Comparison of ENCODE assay signal across 25 cellular contexts in the genomic region with DNA sequence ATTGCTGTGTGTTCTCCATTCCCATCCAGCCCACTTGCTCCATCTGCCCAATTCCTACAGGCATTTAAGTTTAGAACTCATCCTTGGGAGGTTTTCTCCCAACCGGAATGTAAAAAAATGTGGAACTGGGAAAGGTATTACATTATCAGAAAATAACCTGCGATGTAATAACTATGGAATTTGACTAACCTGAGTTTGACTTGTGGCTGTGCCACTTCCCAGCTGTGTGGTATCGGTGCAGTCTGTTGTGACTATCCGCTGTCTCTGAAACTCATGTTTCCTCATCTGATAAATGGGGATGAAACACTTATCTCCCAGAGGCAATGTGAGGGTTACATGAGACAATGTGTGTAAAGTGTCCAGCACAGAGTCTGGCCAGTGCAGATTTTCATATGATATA.
"Had no signal": no experiment of that assay in that cellular context is flagged by ENCODE, and none has a peak within 500 bp of the region (broad histone marks: within the 10 kb centered on the region; RNA-seq: fewer than 3 reads in every experiment).

No MANE protein-coding gene starts in this region.

- H3K4me1 ChIP-seq: adrenal gland, ascending aorta, breast epithelium, colonic mucosa, esophagus squamous epithelium, gastroesophageal sphincter, heart left ventricle, left lung, psoas muscle, tibial artery, uterus had no signal

- H3K27ac ChIP-seq: adrenal gland, ascending aorta, breast epithelium, colonic mucosa, dorsolateral prefrontal cortex, esophagus squamous epithelium, gastroesophageal sphincter, heart left ventricle, left lung, psoas muscle, tibial artery, uterus had no signal

- H3K4me1 Mint-ChIP-seq: stimulated activated effector memory CD8-positive, alpha-beta T cell treated with anti-CD3 and anti-CD28 coated beads, Interleukin-12 subunit alpha, Interleukin-12 subunit beta, amount 100 ng/mL, for 72 hours; stimulated activated naive CD8-positive, alpha-beta T cell treated with anti-CD3 and anti-CD28 coated beads, Interleukin-15, amount 100 ng/mL, for 72 hours had no signal

- DNase-seq: activated CD4-positive, alpha-beta memory T cell treated with anti-CD3 and anti-CD28 coated beads for 36 hours; activated CD4-positive, alpha-beta T cell treated with anti-CD3 and anti-CD28 coated beads for 48 hours; activated gamma-delta T cell; activated T-cell treated with anti-CD3 and anti-CD28 coated beads, Interleukin-2, amount 50 U/mL, for 72 hours; adrenal gland; colonic mucosa; dorsolateral prefrontal cortex; effector memory CD8-positive, alpha-beta T cell; esophagus squamous epithelium; heart left ventricle; kidney; left lung; psoas muscle; right cardiac atrium; stimulated activated CD4-positive, alpha-beta T cell treated with anti-CD3 and anti-CD28 coated beads, Interleukin-1b, Interleukin-23, amount 100 ng/mL, for 48 hours; stimulated activated naive CD8-positive, alpha-beta T cell treated with anti-CD3 and anti-CD28 coated beads, Interleukin-15, amount 100 ng/mL, for 72 hours; tibial artery; uterus had no signal

- H3K27ac Mint-ChIP-seq: activated CD4-positive, alpha-beta memory T cell treated with anti-CD3 and anti-CD28 coated beads for 36 hours; activated naive CD8-positive, alpha-beta T cell; activated T-cell treated with anti-CD3 and anti-CD28 coated beads, Interleukin-2, amount 50 U/mL, for 72 hours; effector memory CD8-positive, alpha-beta T cell; natural killer cell treated with Interleukin-12 subunit alpha and Interleukin-12 subunit beta and Interleukin-15 and Interleukin-18, amount 100 ng/mL, for 72 hours; stimulated activated effector memory CD8-positive, alpha-beta T cell treated with anti-CD3 and anti-CD28 coated beads, Interleukin-12 subunit alpha, Interleukin-12 subunit beta, amount 100 ng/mL, for 72 hours; stimulated activated naive CD8-positive, alpha-beta T cell treated with anti-CD3 and anti-CD28 coated beads, Interleukin-15, amount 100 ng/mL, for 72 hours had no signal

- H3K9me3 Mint-ChIP-seq: activated CD4-positive, alpha-beta memory T cell treated with anti-CD3 and anti-CD28 coated beads for 36 hours; stimulated activated naive CD8-positive, alpha-beta T cell treated with anti-CD3 and anti-CD28 coated beads, Interleukin-15, amount 100 ng/mL, for 72 hours had no signal

- H3K4me3 Mint-ChIP-seq: activated CD4-positive, alpha-beta memory T cell treated with anti-CD3 and anti-CD28 coated beads for 36 hours; activated naive CD8-positive, alpha-beta T cell; activated T-cell treated with anti-CD3 and anti-CD28 coated beads, Interleukin-2, amount 50 U/mL, for 72 hours; effector memory CD8-positive, alpha-beta T cell; natural killer cell treated with Interleukin-12 subunit alpha and Interleukin-12 subunit beta and Interleukin-15 and Interleukin-18, amount 100 ng/mL, for 72 hours; stimulated activated effector memory CD8-positive, alpha-beta T cell treated with anti-CD3 and anti-CD28 coated beads, Interleukin-12 subunit alpha, Interleukin-12 subunit beta, amount 100 ng/mL, for 72 hours; stimulated activated naive CD8-positive, alpha-beta T cell treated with anti-CD3 and anti-CD28 coated beads, Interleukin-15, amount 100 ng/mL, for 72 hours had no signal

- H3K27me3 Mint-ChIP-seq: activated naive CD8-positive, alpha-beta T cell; effector memory CD8-positive, alpha-beta T cell; natural killer cell treated with Interleukin-12 subunit alpha and Interleukin-12 subunit beta and Interleukin-15 and Interleukin-18, amount 100 ng/mL, for 72 hours; stimulated activated naive CD8-positive, alpha-beta T cell treated with anti-CD3 and anti-CD28 coated beads, Interleukin-15, amount 100 ng/mL, for 72 hours had no signal

- H3K9me3 ChIP-seq: adrenal gland, ascending aorta, breast epithelium, colonic mucosa, esophagus squamous epithelium, gastroesophageal sphincter, heart left ventricle, left lung, psoas muscle, tibial artery, uterus had no signal

- H3K36me3 Mint-ChIP-seq: activated CD4-positive, alpha-beta memory T cell treated with anti-CD3 and anti-CD28 coated beads for 36 hours; activated naive CD8-positive, alpha-beta T cell; natural killer cell treated with Interleukin-12 subunit alpha and Interleukin-12 subunit beta and Interleukin-15 and Interleukin-18, amount 100 ng/mL, for 72 hours; stimulated activated effector memory CD8-positive, alpha-beta T cell treated with anti-CD3 and anti-CD28 coated beads, Interleukin-12 subunit alpha, Interleukin-12 subunit beta, amount 100 ng/mL, for 72 hours had no signal

- H3K36me3 ChIP-seq: adrenal gland, ascending aorta, breast epithelium, colonic mucosa, esophagus squamous epithelium, gastroesophageal sphincter, heart left ventricle, left lung, tibial artery, uterus had no signal

- H3K27me3 ChIP-seq: adrenal gland, ascending aorta, breast epithelium, colonic mucosa, esophagus squamous epithelium, gastroesophageal sphincter, left lung, tibial artery, uterus had no signal

- H3K4me3 ChIP-seq: adrenal gland, ascending aorta, breast epithelium, colonic mucosa, dorsolateral prefrontal cortex, esophagus squamous epithelium, gastroesophageal sphincter, heart left ventricle, left lung, lung, psoas muscle, tibial artery, uterus had no signal
